8 cellular contexts compared by ENCODE assay signal in the genomic region with DNA sequence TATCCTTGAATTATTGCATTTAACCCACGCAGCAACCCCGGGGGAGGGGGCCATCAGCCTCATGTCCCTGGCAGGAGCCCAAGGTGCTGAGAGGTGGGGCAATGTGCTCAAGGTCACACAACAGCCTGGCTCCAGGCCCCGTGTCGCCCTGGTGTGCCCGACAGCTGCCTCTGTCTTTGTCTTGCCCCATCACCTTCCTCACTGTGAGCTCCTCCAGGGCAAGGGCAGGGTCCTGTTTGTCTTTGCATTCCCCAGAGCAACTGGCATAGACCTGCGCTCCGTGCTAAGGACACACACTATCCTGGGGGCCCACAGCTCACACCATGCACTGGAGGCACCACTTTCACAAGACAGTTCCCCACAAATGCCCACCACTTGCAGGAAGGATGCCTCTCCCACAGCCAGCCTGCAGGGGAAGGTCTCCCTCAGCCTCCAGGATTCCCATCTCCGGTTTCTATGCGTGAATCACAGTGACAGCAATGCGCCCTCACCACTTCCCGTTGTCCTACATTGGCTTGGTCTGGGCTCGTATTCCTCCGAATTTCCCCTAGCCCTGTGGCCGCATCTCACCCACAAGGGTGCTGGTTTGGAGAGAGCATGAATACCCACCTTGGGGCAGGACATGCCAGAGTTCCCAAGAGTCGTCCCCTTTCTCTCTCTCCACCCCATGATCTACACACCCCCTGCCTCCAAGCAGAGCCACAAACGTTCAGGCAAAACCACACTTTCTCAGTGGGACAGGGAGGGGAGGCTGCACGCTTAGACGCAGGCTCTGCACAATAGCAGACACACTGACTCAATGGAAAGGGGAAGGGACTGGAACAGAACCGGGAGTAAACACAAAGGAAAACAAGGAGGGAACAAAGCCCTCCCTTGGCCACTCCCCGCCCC. TPM values are rescaled to one million over a fixed set of nuclear protein-coding genes. Genes with fewer than 3 reads are reported as not detected.
DNase-seq lines count a peak whose midpoint lies in the region; ATAC-seq and TF ChIP-seq lines count a peak whose summit lies in the region.

No MANE protein-coding gene starts in this region.

- TF ChIP-seq POLR2A in upper lobe of left lung (IDR thresholded peaks at IDR 0.05), result peak in 1 of 4 donors; percentile 52

- BruUV-seq in PC-9 (replicated peaks; lab: Mats Ljungman, UMichigan), result no TSS peak

- intact Hi-C loops in PC-9 (cut with micrococcal nuclease; ENCODE audit: unreplicated experiment), result loop anchor here (1.0 kb wide), 1 partner anchor 9 kb away; no protein-coding TSS in a partner anchor

- peak overlapping the region; percentile 97 for H3K9ac ChIP-seq in mesenchymal stem cell (ENCODE audit: low read length)

- TF ChIP-seq EP300 in upper lobe of left lung (IDR thresholded peaks at IDR 0.05), result no peak

- POLR2A ChIA-PET in PC-9 (lab: Charles Lee; ENCODE audit: unreplicated experiment), result interaction anchor here (0.5 to 0.6 kb wide), 2 partner anchors 48 to 1145 kb away, joined by 10 to 18 read pairs; no protein-coding TSS in a partner anchor

- peaks cover 17% of the 10 kb centered on the region for H3K79me1 ChIP-seq in mesenchymal stem cell (replicated peaks; ENCODE audit: low read length, poor library complexity, severe bottlenecking)

- no peak overlapping the region for H2AK5ac ChIP-seq in mesenchymal stem cell (ENCODE audit: low read length, severe bottlenecking)

- peak overlapping the region; percentile 65 for H3K4me2 ChIP-seq in PC-9
- peak overlapping the region; percentile 29 for H3K4me2 ChIP-seq in mesenchymal stem cell (ENCODE audit: low read length, poor library complexity, severe bottlenecking)

- ATAC-seq in upper lobe of left lung (ENCODE audit: low FRiP score in 2 of 2), result peak in 1 of 2 donors; percentile 45
- ATAC-seq in GM21737 (IDR thresholded peaks at IDR 0.05; ENCODE audit: unreplicated experiment), result no peak

- CTCF ChIA-PET in PC-9 (lab: Charles Lee), result no interaction called here

- no peaks in the 10 kb centered on the region for H3K9me2 ChIP-seq in PC-9 (ENCODE audit: insufficient read depth)

- H3F3A ChIP-seq in PC-9 (ENCODE audit: insufficient read depth, low read depth), result peaks cover 50% of the 10 kb centered on the region

- no peaks in the 10 kb centered on the region for H3K9me3 ChIP-seq in PC-9 (ENCODE audit: insufficient read depth, low read depth)
- H3K9me3 ChIP-seq in mesenchymal stem cell (ENCODE audit: control insufficient read depth, low read length), result no peaks in the 10 kb centered on the region
- no peaks in the 10 kb centered on the region for H3K9me3 ChIP-seq in upper lobe of left lung

- peak overlapping the region in 1 of 2 experiments; percentile 88 for H3K14ac ChIP-seq in mesenchymal stem cell (ENCODE audit: low read length in 2 of 2)

- H2BK12ac ChIP-seq in mesenchymal stem cell (ENCODE audit: low read length in 2 of 2), result peak overlapping the region in 1 of 2 experiments; percentile 98

- peak overlapping the region; percentile 88 to 99 for H3K18ac ChIP-seq in mesenchymal stem cell (ENCODE audit: low read depth in 1 of 2, low read length in 2 of 2)

- peak overlapping the region; percentile 96 for H2BK120ac ChIP-seq in mesenchymal stem cell (ENCODE audit: low read depth, low read length)

- H2AFZ ChIP-seq in PC-9 (no peak overlapping the region), mesenchymal stem cell (ENCODE audit: low read depth, low read length) (no peak overlapping the region)

- DNase-seq in ELR (ENCODE audit: low read depth) (peak; percentile 94), PC-9 (peak in 1 of 2 experiments; percentile 47), coronary artery (ENCODE audit: low spot score) (no peak), mesenchymal stem cell (peak; percentile 93), upper lobe of left lung (no peak), NOMO-1 treated with DMSO at 0.1 percent for 48 hours (lab: John Stamatoyannopoulos, UW; ENCODE audit: unreplicated experiment) (no peak)
- DNase-seq in activated CD4-positive, CD25-positive, alpha-beta regulatory T cell (lab: John Stamatoyannopoulos, UW), result no peak

- peaks cover 89% of the 10 kb centered on the region for H3K79me2 ChIP-seq in PC-9 (ENCODE audit: low read depth)

- peak overlapping the region; percentile 74 for H4K91ac ChIP-seq in mesenchymal stem cell (ENCODE audit: low read length)

- H3K4me1 ChIP-seq in PC-9 (replicated peaks; ENCODE audit: insufficient read depth), result peaks cover 60% of the 10 kb centered on the region
- H3K4me1 ChIP-seq in mesenchymal stem cell (ENCODE audit: control insufficient read depth, insufficient read depth, low read depth, low read length), result peaks cover 57% of the 10 kb centered on the region
- H3K4me1 ChIP-seq in upper lobe of left lung, result peaks cover 99 to 100% (median 100%) of the 10 kb centered on the region in 4 donors

- H3K4me3 ChIP-seq in PC-9 (no peak overlapping the region), coronary artery (peak overlapping the region; percentile 59), mesenchymal stem cell (ENCODE audit: insufficient read depth in 1 of 2, low read depth in 1 of 2, low read length in 2 of 2) (peak overlapping the region in 1 of 2 experiments; percentile 70), upper lobe of left lung (peak overlapping the region in 2 of 4 donors; percentile 8 to 19)

- WGBS in mesenchymal stem cell, result 29% methylated on average over 18 of the region's 20 CpGs
- WGBS in upper lobe of left lung, 2 donors, result 23 to 31% methylated on average over 15 to 20 of the region's 20 CpGs

- H3K27ac ChIP-seq in PC-9, result peak overlapping the region; percentile 95
- peak overlapping the region; percentile 77 to 90 for H3K27ac ChIP-seq in coronary artery
- peak overlapping the region; percentile 98 for H3K27ac ChIP-seq in mesenchymal stem cell (ENCODE audit: low read length, poor library complexity, severe bottlenecking)
- H3K27ac ChIP-seq in upper lobe of left lung, result peak overlapping the region; percentile 88 to 100 (median 94)

- H4K20me1 ChIP-seq in PC-9 (ENCODE audit: insufficient read depth), result no peaks in the 10 kb centered on the region

- H3K36me3 ChIP-seq in PC-9 (ENCODE audit: low read depth), result no peaks in the 10 kb centered on the region
- H3K36me3 ChIP-seq in mesenchymal stem cell (ENCODE audit: control insufficient read depth in 1 of 2, insufficient read depth in 2 of 2, low read depth in 1 of 2, low read length in 2 of 2), result peaks cover 27 to 42% of the 10 kb centered on the region in 2 experiments
- H3K36me3 ChIP-seq in upper lobe of left lung, result peaks cover 0 to 9% (median 0%) of the 10 kb centered on the region in 4 donors

- H3K4ac ChIP-seq in mesenchymal stem cell (ENCODE audit: low read depth in 1 of 2, low read length in 2 of 2), result peak overlapping the region; percentile 50 to 95

- no peak for TF ChIP-seq CTCF in PC-9 (conservative IDR thresholded peaks at IDR 0.05)
- TF ChIP-seq CTCF in coronary artery (IDR thresholded peaks at IDR 0.05), result no peak
- TF ChIP-seq CTCF in upper lobe of left lung (IDR thresholded peaks at IDR 0.05), result no peak

- H4K8ac ChIP-seq in mesenchymal stem cell (ENCODE audit: low read length), result peak overlapping the region; percentile 96

- H2BK15ac ChIP-seq in mesenchymal stem cell (ENCODE audit: low read depth, poor library complexity, severe bottlenecking), result peak overlapping the region; percentile 15

- H2BK5ac ChIP-seq in mesenchymal stem cell (ENCODE audit: low read depth, low read length, poor library complexity, severe bottlenecking), result peak overlapping the region; percentile 88

- H3K27me3 ChIP-seq in PC-9 (ENCODE audit: insufficient read depth, low read depth) (no peaks in the 10 kb centered on the region), mesenchymal stem cell (ENCODE audit: control insufficient read depth in 1 of 2, insufficient read depth in 1 of 2, low read length in 2 of 2) (no peaks in the 10 kb centered on the region), upper lobe of left lung (no peaks in the 10 kb centered on the region)

- H3K23ac ChIP-seq in mesenchymal stem cell (ENCODE audit: low read length in 2 of 2), result no peak overlapping the region

RNA-seq across cellular contexts. Expression of a gene that starts 10.3 kb away (rescaled TPM):
- 6.7 and 8.5 TPM in 2 replicates for total RNA-seq in PC-9 (2021)
- 13.8 TPM for polyA plus RNA-seq in mesenchymal stem cell (2013, experiment 1 of 2)
- 13.9 TPM for polyA plus RNA-seq in mesenchymal stem cell (2013, experiment 2 of 2)
- total RNA-seq in upper lobe of left lung, result 10 to 100 TPM; 28.3 to 86.2 (median 34.4) TPM

RNA-seq across cellular contexts. Expression of a gene that starts 25.6 kb away (rescaled TPM):
- total RNA-seq in PC-9 (2021) (0.15 and 0.31 TPM in 2 replicates), upper lobe of left lung (10 to 100 TPM in 1 of 6 donors, 1 to 10 TPM in 3, under 1 TPM in 2; 0.14 to 11.0 (median 1.0) TPM)
- polyA plus RNA-seq in mesenchymal stem cell (2013, experiment 1 of 2), result 0.12 TPM
- polyA plus RNA-seq in mesenchymal stem cell (2013, experiment 2 of 2), result 0.11 TPM

RNA-seq across cellular contexts. Expression of a gene that starts 59.0 kb away (rescaled TPM):
- total RNA-seq in PC-9 (2021) (3.3 and 4.3 TPM in 2 replicates), upper lobe of left lung (10 to 100 TPM in 1 of 6 donors, 1 to 10 TPM in 5; 2.8 to 11.2 (median 7.8) TPM)
- polyA plus RNA-seq in mesenchymal stem cell (2013, experiment 1 of 2), result 2.3 TPM
- 1.9 TPM for polyA plus RNA-seq in mesenchymal stem cell (2013, experiment 2 of 2)

Comparison
In these comparisons a context has a peak if more than half of its experiments do, and no peak if none do; other contexts are left out.
1. DNase-seq: peak in ELR (single experiment) and mesenchymal stem cell (single experiment); none in coronary artery (single experiment), upper lobe of left lung (0 of 2), NOMO-1 treated with DMSO at 0.1 percent for 48 hours (single experiment) and activated CD4-positive, CD25-positive, alpha-beta regulatory T cell (0 of 4).
2. Peak in every context shown above with its lines, with median percentiles within 50 percentile points of each other: H3K27ac ChIP-seq.